In genomic region chr17:80294653-80295052, GRCh38 we compare ENCODE assay signal across 21 cellular contexts. TPM values are rescaled to one million over a fixed set of nuclear protein-coding genes. Genes with fewer than 3 reads are reported as not detected.
DNase-seq lines count a peak whose midpoint lies in the region; ATAC-seq, FAIRE-seq and TF ChIP-seq lines count a peak whose summit lies in the region.
"Had no signal": no experiment of that assay in that cellular context is flagged by ENCODE, and none has a peak within 500 bp of the region (broad histone marks: within the 10 kb centered on the region; RNA-seq: fewer than 3 reads in every experiment).

No MANE protein-coding gene starts in this region.

- H3K4me3 Mint-ChIP-seq in activated T-cell treated with anti-CD3 and anti-CD28 coated beads, Interleukin-2, amount 50 U/mL, for 72 hours = no peak overlapping the region
- H3K4me3 Mint-ChIP-seq in stimulated activated effector memory CD8-positive, alpha-beta T cell treated with anti-CD3 and anti-CD28 coated beads, Interleukin-12 subunit alpha, Interleukin-12 subunit beta, amount 100 ng/mL, for 72 hours = no peak overlapping the region

- no peak overlapping the region for H2BK12ac ChIP-seq in mesenchymal stem cell (ENCODE audit: low read length in 2 of 2)

- no peaks in the 10 kb centered on the region for H4K20me1 ChIP-seq in K562 (replicated peaks; ENCODE audit: control insufficient read depth, insufficient read depth, low read length)

- H3K4me1 ChIP-seq in K562 (replicated peaks in 1 of 2; ENCODE audit: control insufficient read depth in 2 of 2, insufficient read depth in 2 of 2, low read length in 2 of 2) = peaks cover 0 to 4% of the 10 kb centered on the region in 2 experiments; a peak in 1 of 5 replicates
- no peaks in the 10 kb centered on the region for H3K4me1 ChIP-seq in mesenchymal stem cell (ENCODE audit: control insufficient read depth, insufficient read depth, low read depth, low read length)
- H3K4me1 ChIP-seq: HAP-1 had no signal

- H3K18ac ChIP-seq in mesenchymal stem cell (ENCODE audit: low read depth in 1 of 2, low read length in 2 of 2) = no peak overlapping the region

- TF ChIP-seq CTCF in VCaP (conservative IDR thresholded peaks at IDR 0.05) = no peak
- TF ChIP-seq CTCF in K562 (IDR thresholded peaks at IDR 0.05 in 2 of 3, conservative IDR thresholded peaks at IDR 0.05 in 1 of 3; ENCODE audit: insufficient read depth in 2 of 3, low read depth in 1 of 3, low read length in 3 of 3) = no peak

- DNase-seq in activated T-cell treated with anti-CD3 and anti-CD28 coated beads, Interleukin-2, amount 50 U/mL, for 72 hours = no peak
- no peak for DNase-seq in activated T-cell treated with anti-CD3 and anti-CD28 coated beads for 4 hours
- DNase-seq in K562 (ENCODE audit: extremely low read depth in 1 of 4, low spot score in 3 of 4) = no peak
- DNase-seq in stimulated activated effector memory CD8-positive, alpha-beta T cell treated with anti-CD3 and anti-CD28 coated beads, Interleukin-12 subunit alpha, Interleukin-12 subunit beta, amount 100 ng/mL, for 72 hours (ENCODE audit: low spot score in 2 of 2) = no peak
- DNase-seq in mesenchymal stem cell = no peak
- DNase-seq in C1 segment of cervical spinal cord (lab: John Stamatoyannopoulos, UW) = no peak
- no peak for DNase-seq in mucosa of gallbladder (ENCODE audit: low spot score)
- DNase-seq: DMS79 treated with DMSO at 0.1 percent for 48 hours, KBM-7, NCI-H1092, NCI-H1694, NCI-H345, NCI-H526 treated with DMSO at 0.1 percent for 48 hours had no signal

- H3K4me3 ChIP-seq in K562 (no peak overlapping the region), mesenchymal stem cell (ENCODE audit: insufficient read depth in 1 of 2, low read depth in 1 of 2, low read length in 2 of 2) (no peak overlapping the region)
- H3K4me3 ChIP-seq: HAP-1 had no signal

- POLR2A ChIA-PET in K562 (lab: Yijun Ruan, JAX) = interaction anchor here (0.8 kb wide), 1 partner anchor 24 kb away, joined by 3 read pairs; no protein-coding TSS in a partner anchor

- no peak overlapping the region for H3K4me2 ChIP-seq in K562 (ENCODE audit: insufficient read depth, low read length)
- no peak overlapping the region for H3K4me2 ChIP-seq in mesenchymal stem cell (ENCODE audit: low read length, poor library complexity, severe bottlenecking)

- peaks cover 22 to 51% of the 10 kb centered on the region in 2 donors for H3K36me3 Mint-ChIP-seq in activated T-cell treated with anti-CD3 and anti-CD28 coated beads, Interleukin-2, amount 50 U/mL, for 72 hours (ENCODE audit: insufficient read depth in 2 of 2)
- no peaks in the 10 kb centered on the region for H3K36me3 Mint-ChIP-seq in stimulated activated effector memory CD8-positive, alpha-beta T cell treated with anti-CD3 and anti-CD28 coated beads, Interleukin-12 subunit alpha, Interleukin-12 subunit beta, amount 100 ng/mL, for 72 hours

- H2BK5ac ChIP-seq in mesenchymal stem cell (ENCODE audit: low read depth, low read length, poor library complexity, severe bottlenecking) = no peak overlapping the region

- no peak overlapping the region for H3K4ac ChIP-seq in mesenchymal stem cell (ENCODE audit: low read depth in 1 of 2, low read length in 2 of 2)

- H4K8ac ChIP-seq in mesenchymal stem cell (ENCODE audit: low read length) = no peak overlapping the region

- no peak overlapping the region for H2AK5ac ChIP-seq in mesenchymal stem cell (ENCODE audit: low read length, severe bottlenecking)

- H2AFZ ChIP-seq in K562 (ENCODE audit: low read depth, low read length) (no peak overlapping the region), mesenchymal stem cell (ENCODE audit: low read depth, low read length) (no peak overlapping the region)

- TSS peak; percentile 19 for BruUV-seq in K562 (replicated peaks; lab: Mats Ljungman, UMichigan)

- H3K9ac ChIP-seq in K562 (ENCODE audit: insufficient read depth in 1 of 2, low read depth in 2 of 2, low read length in 2 of 2) = 0 out of 4 replicates have a peak overlapping the region, but pooled peaks of 1 of the 2 experiments have one; percentile 19
- H3K9ac ChIP-seq in mesenchymal stem cell (ENCODE audit: low read length) = no peak overlapping the region

- H3K27me3 ChIP-seq in K562 (ENCODE audit: control insufficient read depth in 2 of 2, insufficient read depth in 2 of 2, low read length in 2 of 2) (no peaks in the 10 kb centered on the region), mesenchymal stem cell (ENCODE audit: control insufficient read depth in 1 of 2, insufficient read depth in 1 of 2, low read length in 2 of 2) (no peaks in the 10 kb centered on the region)

- no peak for ATAC-seq in activated T-cell treated with anti-CD3 and anti-CD28 coated beads, Interleukin-2, amount 50 U/mL, for 72 hours (replicated peaks in 1 of 2)
- no peak for ATAC-seq in K562
- no peak for ATAC-seq in stimulated activated effector memory CD8-positive, alpha-beta T cell treated with anti-CD3 and anti-CD28 coated beads, Interleukin-12 subunit alpha, Interleukin-12 subunit beta, amount 100 ng/mL, for 72 hours
- ATAC-seq: Panc1, Right ventricle myocardium inferior had no signal

- no peaks in the 10 kb centered on the region for H3K9me3 ChIP-seq in K562 (replicated peaks; ENCODE audit: control insufficient read depth, insufficient read depth, low read depth, low read length)
- H3K9me3 ChIP-seq in mesenchymal stem cell (ENCODE audit: control insufficient read depth, low read length) = no peaks in the 10 kb centered on the region
- H3K9me3 ChIP-seq: HAP-1 had no signal

- H3K9me1 ChIP-seq in K562 (ENCODE audit: control insufficient read depth, insufficient read depth, low read length) = peaks cover 3% of the 10 kb centered on the region

- FAIRE-seq in K562 (lab: Jason Lieb, UNC) = no peak
- FAIRE-seq: A204.1, G401.6, GM12892 had no signal

- H3K9me3 Mint-ChIP-seq in activated T-cell treated with anti-CD3 and anti-CD28 coated beads, Interleukin-2, amount 50 U/mL, for 72 hours = no peaks in the 10 kb centered on the region
- no peaks in the 10 kb centered on the region for H3K9me3 Mint-ChIP-seq in stimulated activated effector memory CD8-positive, alpha-beta T cell treated with anti-CD3 and anti-CD28 coated beads, Interleukin-12 subunit alpha, Interleukin-12 subunit beta, amount 100 ng/mL, for 72 hours

- no peak overlapping the region for H2BK120ac ChIP-seq in mesenchymal stem cell (ENCODE audit: low read depth, low read length)

- in situ Hi-C loops in K562 (cut with MboI) = no loop called here

- no peak overlapping the region for H3K14ac ChIP-seq in mesenchymal stem cell (ENCODE audit: low read length in 2 of 2)

- H3K27me3 Mint-ChIP-seq in activated T-cell treated with anti-CD3 and anti-CD28 coated beads, Interleukin-2, amount 50 U/mL, for 72 hours (ENCODE audit: low read depth) = no peaks in the 10 kb centered on the region

- H3K27ac Mint-ChIP-seq in activated T-cell treated with anti-CD3 and anti-CD28 coated beads, Interleukin-2, amount 50 U/mL, for 72 hours = peak overlapping the region; percentile 70
- peak overlapping the region; percentile 87 for H3K27ac Mint-ChIP-seq in stimulated activated effector memory CD8-positive, alpha-beta T cell treated with anti-CD3 and anti-CD28 coated beads, Interleukin-12 subunit alpha, Interleukin-12 subunit beta, amount 100 ng/mL, for 72 hours

- WGBS in K562 (ENCODE audit: insufficient coverage, low coverage, missing lambda C conversion rate) = 72% methylated on average over 6 of the region's 6 CpGs
- WGBS in mesenchymal stem cell = 91% methylated on average over 6 of the region's 6 CpGs

- peaks cover 68% of the 10 kb centered on the region; the same call in 2 of the 3 replicates for H3K36me3 ChIP-seq in K562 (ENCODE audit: control insufficient read depth, insufficient read depth, low read length)
- H3K36me3 ChIP-seq in mesenchymal stem cell (ENCODE audit: control insufficient read depth in 1 of 2, insufficient read depth in 2 of 2, low read depth in 1 of 2, low read length in 2 of 2) = peaks cover 76 to 90% of the 10 kb centered on the region in 2 experiments

- peak overlapping the region; percentile 82; the same call in 1 of the 2 replicates for H3K27ac ChIP-seq in VCaP
- H3K27ac ChIP-seq in K562 (ENCODE audit: extremely low read depth, low read depth, low read length) = no peak overlapping the region
- H3K27ac ChIP-seq in mesenchymal stem cell (ENCODE audit: low read length, poor library complexity, severe bottlenecking) = no peak overlapping the region
- H3K27ac ChIP-seq: C4-2B had no signal

- H3K79me2 ChIP-seq in K562 (ENCODE audit: control insufficient read depth, insufficient read depth, low read length) = no peaks in the 10 kb centered on the region

- no peak for TF ChIP-seq POLR2A in K562 (conservative IDR thresholded peaks at IDR 0.05)

- H3K23ac ChIP-seq in mesenchymal stem cell (ENCODE audit: low read length in 2 of 2) = no peak overlapping the region

- H2BK15ac ChIP-seq in mesenchymal stem cell (ENCODE audit: low read depth, poor library complexity, severe bottlenecking) = no peak overlapping the region

- TF ChIP-seq RAD21 in K562 (CRISPR knock-in tag; conservative IDR thresholded peaks at IDR 0.05 in 1 of 2, IDR thresholded peaks at IDR 0.05 in 1 of 2) = no peak

- H3K4me1 Mint-ChIP-seq in activated T-cell treated with anti-CD3 and anti-CD28 coated beads, Interleukin-2, amount 50 U/mL, for 72 hours (ENCODE audit: low read depth) = peaks cover 11% of the 10 kb centered on the region
- H3K4me1 Mint-ChIP-seq in stimulated activated effector memory CD8-positive, alpha-beta T cell treated with anti-CD3 and anti-CD28 coated beads, Interleukin-12 subunit alpha, Interleukin-12 subunit beta, amount 100 ng/mL, for 72 hours = peaks cover 48% of the 10 kb centered on the region

- TF ChIP-seq EP300 in K562 (IDR thresholded peaks at IDR 0.05; ENCODE audit: low read length) = no peak

- CTCF ChIA-PET in K562 (lab: Yijun Ruan, JAX; ENCODE audit: low intra/inter-chr PET ratio) = no interaction called here

- peaks cover 2% of the 10 kb centered on the region for H3K79me1 ChIP-seq in mesenchymal stem cell (replicated peaks; ENCODE audit: low read length, poor library complexity, severe bottlenecking)

- intact Hi-C loops in K562 (cut with micrococcal nuclease) = no loop called here

- no peak overlapping the region for H4K91ac ChIP-seq in mesenchymal stem cell (ENCODE audit: low read length)

RNA-seq across cellular contexts. Expression of gene RNF213, which starts 34.0 kb away (rescaled TPM):
- 100 to 1,000 TPM; 546 to 651 TPM for total RNA-seq in activated T-cell treated with anti-CD3 and anti-CD28 coated beads, Interleukin-2, amount 50 U/mL, for 72 hours
- total RNA-seq in K562 (2011; cell fraction: chromatin; rRNA removed; ENCODE audit: low replicate concordance) = 548 and 579 TPM in 2 replicates
- total RNA-seq in K562 (2011; cell fraction: nucleolus; rRNA removed) = 219 and 226 TPM in 2 replicates
- 260 and 263 TPM in 2 replicates for total RNA-seq in K562 (2011; cell fraction: nucleoplasm; rRNA removed)
- total RNA-seq in K562 (2014; rRNA removed) (13.2 and 17.1 TPM in 2 replicates), K562 (2014; rRNA removed; fragmentation: Illumina TruSeq; extraction: Trizol) (19.8 and 20.9 TPM in 2 replicates), K562 (2015; rRNA removed; fragmentation: Illumina TruSeq; extraction: Trizol) (17.8 and 17.9 TPM in 2 replicates), K562 (2021) (33.6 and 34.3 TPM in 2 replicates), mucosa of gallbladder (147 TPM)
- polyA plus RNA-seq in K562 (2011; rRNA removed) (26.7 and 36.2 TPM in 2 replicates), K562 (2014; fragmentation: Illumina TruSeq; extraction: Trizol) (24.2 and 26.9 TPM in 2 replicates), K562 (2014; fragmentation: Nextera tagmentation; extraction: Ambion mirVana) (1 to 10 TPM; 5.3 to 7.1 TPM), K562 (2014; rRNA removed) (15.9 and 20.1 TPM in 2 replicates)
- 14.1 and 15.8 TPM in 2 replicates for polyA plus RNA-seq in K562 (2011; cell fraction: cytosol; rRNA removed)
- polyA plus RNA-seq in K562 (2011; cell fraction: nucleus; rRNA removed) = 220 and 234 TPM in 2 replicates
- polyA plus RNA-seq in K562 (2012) = 27.2 and 54.8 TPM in 2 replicates
- 58.3 and 80.5 TPM in 2 replicates for polyA minus RNA-seq in K562 (2011; rRNA and poly(A)+ RNA removed)
- polyA minus RNA-seq in K562 (2011; cell fraction: cytosol; rRNA and poly(A)+ RNA removed) = 48.1 and 56.1 TPM in 2 replicates
- polyA minus RNA-seq in K562 (2011; cell fraction: nucleus; rRNA and poly(A)+ RNA removed) = 71.6 and 112 TPM in 2 replicates
- polyA plus RNA-seq in mesenchymal stem cell (2013, experiment 1 of 2) = 21.7 TPM
- 18.9 TPM for polyA plus RNA-seq in mesenchymal stem cell (2013, experiment 2 of 2)
